ENCODE assay signal across 9 cellular contexts in genomic region chr21:42684109-42684916, GRCh38. TPM values are rescaled to one million over a fixed set of nuclear protein-coding genes. Genes with fewer than 3 reads are reported as not detected.
DNase-seq lines count a peak whose midpoint lies in the region; ATAC-seq and TF ChIP-seq lines count a peak whose summit lies in the region.
"Had no signal": no experiment of that assay in that cellular context is flagged by ENCODE, and none has a peak within 500 bp of the region (broad histone marks: within the 10 kb centered on the region; RNA-seq: fewer than 3 reads in every experiment).

No MANE protein-coding gene starts in this region.

- CTCF ChIA-PET in GM10248 (lab: Yijun Ruan, JAX) = no interaction called here

- H3K27ac ChIP-seq in right atrium auricular region = no peak overlapping the region
- H3K27ac ChIP-seq: thyroid gland had no signal

- no peaks in the 10 kb centered on the region for H3K9me3 ChIP-seq in right atrium auricular region
- H3K9me3 ChIP-seq: thyroid gland had no signal

- DNase-seq in M059J (ENCODE audit: low read depth) (peak; percentile 76), GM10248 (ENCODE audit: extremely low spot score) (no peak), right atrium auricular region (ENCODE audit: low spot score) (no peak), GM03348 (ENCODE audit: low spot score) (no peak)
- DNase-seq in activated CD4-positive, alpha-beta T cell treated with anti-CD3 and anti-CD28 coated beads, Interleukin-2, amount 50 U/mL, for 4 hours = peak; percentile 35 to 36
- peak; percentile 27 for DNase-seq in effector CD4-positive, alpha-beta T cell
- peak; percentile 24 to 63 for DNase-seq in stimulated activated effector memory CD8-positive, alpha-beta T cell treated with anti-CD3 and anti-CD28 coated beads, Interleukin-12 subunit alpha, Interleukin-12 subunit beta, amount 100 ng/mL, for 72 hours (ENCODE audit: low spot score in 2 of 2)
- DNase-seq: NCI-H1930, thyroid gland had no signal

- H3K9me3 Mint-ChIP-seq in stimulated activated effector memory CD8-positive, alpha-beta T cell treated with anti-CD3 and anti-CD28 coated beads, Interleukin-12 subunit alpha, Interleukin-12 subunit beta, amount 100 ng/mL, for 72 hours = no peaks in the 10 kb centered on the region

- ATAC-seq in stimulated activated effector memory CD8-positive, alpha-beta T cell treated with anti-CD3 and anti-CD28 coated beads, Interleukin-12 subunit alpha, Interleukin-12 subunit beta, amount 100 ng/mL, for 72 hours = peak; percentile 80

- H3K4me3 Mint-ChIP-seq in stimulated activated effector memory CD8-positive, alpha-beta T cell treated with anti-CD3 and anti-CD28 coated beads, Interleukin-12 subunit alpha, Interleukin-12 subunit beta, amount 100 ng/mL, for 72 hours = peak overlapping the region; percentile 67

- no peaks in the 10 kb centered on the region for H3K4me1 ChIP-seq in right atrium auricular region

- no peaks in the 10 kb centered on the region for H3K36me3 Mint-ChIP-seq in stimulated activated effector memory CD8-positive, alpha-beta T cell treated with anti-CD3 and anti-CD28 coated beads, Interleukin-12 subunit alpha, Interleukin-12 subunit beta, amount 100 ng/mL, for 72 hours

- H3K36me3 ChIP-seq in right atrium auricular region = no peaks in the 10 kb centered on the region
- H3K36me3 ChIP-seq: thyroid gland had no signal

- H3K4me1 Mint-ChIP-seq in stimulated activated effector memory CD8-positive, alpha-beta T cell treated with anti-CD3 and anti-CD28 coated beads, Interleukin-12 subunit alpha, Interleukin-12 subunit beta, amount 100 ng/mL, for 72 hours = peaks cover 39% of the 10 kb centered on the region

- no peak for TF ChIP-seq CTCF in GM10248 (IDR thresholded peaks at IDR 0.05; ENCODE audit: control extremely low read depth, extremely low read depth, low read depth, missing control alignments)
- TF ChIP-seq CTCF in right atrium auricular region (IDR thresholded peaks at IDR 0.05) = no peak

- POLR2A ChIA-PET in GM10248 (lab: Yijun Ruan, JAX) = no interaction called here

- no peak overlapping the region for H3K4me3 ChIP-seq in right atrium auricular region
- H3K4me3 ChIP-seq: thyroid gland had no signal

- peak overlapping the region; percentile 74 for H3K27ac Mint-ChIP-seq in stimulated activated effector memory CD8-positive, alpha-beta T cell treated with anti-CD3 and anti-CD28 coated beads, Interleukin-12 subunit alpha, Interleukin-12 subunit beta, amount 100 ng/mL, for 72 hours

- H3K27me3 ChIP-seq in right atrium auricular region = no peaks in the 10 kb centered on the region
- H3K27me3 ChIP-seq: thyroid gland had no signal

RNA-seq across cellular contexts. Expression of gene PDE9A, which starts 30.9 kb away (rescaled TPM):
- total RNA-seq in M059J (2014; rRNA removed; shearing (Covaris generic)) = 0.07 TPM in 1 of 2 replicates, not detected in the other
- 1 to 10 TPM; 1.1 to 2.0 TPM for total RNA-seq in right atrium auricular region

Comparison
In these comparisons a context has a peak if more than half of its experiments do, and no peak if none do; other contexts are left out.
1. DNase-seq: peak in M059J (single experiment), activated CD4-positive, alpha-beta T cell treated with anti-CD3 and anti-CD28 coated beads, Interleukin-2, amount 50 U/mL, for 4 hours (2 of 2), effector CD4-positive, alpha-beta T cell (single experiment) and stimulated activated effector memory CD8-positive, alpha-beta T cell treated with anti-CD3 and anti-CD28 coated beads, Interleukin-12 subunit alpha, Interleukin-12 subunit beta, amount 100 ng/mL, for 72 hours (2 of 2); none in GM10248 (single experiment), right atrium auricular region (single experiment) and GM03348 (single experiment).